ENCODE assay signal across 8 cellular contexts in the genomic region with DNA sequence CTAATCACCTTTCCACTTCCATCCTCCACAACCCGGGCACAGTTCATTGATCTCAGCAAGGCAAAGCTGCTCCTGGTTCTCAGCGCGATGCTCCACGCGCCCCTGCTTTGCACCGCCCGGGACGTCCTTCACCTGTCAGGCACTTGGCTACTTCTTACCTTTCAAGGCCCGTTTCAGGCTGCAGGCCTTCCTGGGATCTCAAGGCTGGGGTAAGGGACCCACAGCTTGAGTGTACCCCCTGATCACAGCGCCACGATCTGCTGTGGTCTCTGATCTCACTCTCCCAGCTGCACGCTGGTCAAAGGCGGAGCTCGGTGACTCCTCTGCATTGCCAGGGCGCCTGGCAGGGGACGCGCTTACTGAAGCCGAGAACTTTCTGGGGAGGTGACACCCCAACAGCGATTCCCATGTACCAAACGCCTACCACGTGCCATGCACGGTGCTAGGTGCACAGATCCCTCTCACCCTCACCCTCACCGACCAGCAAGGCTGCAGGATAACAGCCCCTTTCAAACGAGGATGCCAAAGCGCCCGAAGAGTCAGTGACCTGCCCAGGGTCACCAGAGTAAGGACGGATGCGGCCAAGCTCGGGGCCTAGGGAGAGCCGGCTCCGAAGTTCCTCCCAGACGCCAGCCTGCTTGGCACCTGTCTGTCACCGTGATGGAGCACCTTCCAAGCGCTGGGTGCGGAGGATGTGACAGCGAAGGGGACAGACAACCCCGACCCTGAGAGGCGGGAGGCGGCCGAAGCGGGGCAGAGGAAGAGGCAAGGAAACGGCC. TPM values are rescaled to one million over a fixed set of nuclear protein-coding genes. Genes with fewer than 3 reads are reported as not detected.
DNase-seq lines count a peak whose midpoint lies in the region; ATAC-seq and TF ChIP-seq lines count a peak whose summit lies in the region.

No MANE protein-coding gene starts in this region.

- H3K4me1 Mint-ChIP-seq in activated naive CD4-positive, alpha-beta T cell treated with anti-CD3 and anti-CD28 coated beads for 36 hours (ENCODE audit: low read depth), result peaks cover 39% of the 10 kb centered on the region

- DNase-seq in AG08396 (ENCODE audit: low spot score) (peak; percentile 63), OCI-M1 (lab: John Stamatoyannopoulos, UW) (peak; percentile 63), head of caudate nucleus (peak; percentile 18 to 83 (median 64)), omental fat pad (ENCODE audit: low spot score) (no peak)
- DNase-seq in activated naive CD4-positive, alpha-beta T cell treated with anti-CD3 and anti-CD28 coated beads for 36 hours, result peak; percentile 65

- WGBS in thymus, result 14% methylated on average over 42 of the region's 42 CpGs

- H3K27ac ChIP-seq in thymus (ENCODE audit: low read depth), result peak overlapping the region; percentile 97

- CTCF ChIA-PET in activated naive CD4-positive, alpha-beta T cell treated with anti-CD3 and anti-CD28 coated beads for 36 hours (lab: Charles Lee), result interaction anchor here (0.6 kb wide), 1 partner anchor 183 kb away, joined by 3 read pairs; no protein-coding TSS in a partner anchor

- ATAC-seq in GM18868 (IDR thresholded peaks at IDR 0.05; ENCODE audit: unreplicated experiment), result peak; percentile 27
- peak; percentile 21 for ATAC-seq in HG03103 (IDR thresholded peaks at IDR 0.05; ENCODE audit: low read depth, unreplicated experiment)
- peak; percentile 19 for ATAC-seq in omental fat pad (ENCODE audit: low FRiP score)

- no peak overlapping the region for H3K4me3 Mint-ChIP-seq in activated naive CD4-positive, alpha-beta T cell treated with anti-CD3 and anti-CD28 coated beads for 36 hours

- H3K9me3 ChIP-seq in thymus (ENCODE audit: control insufficient read depth), result no peaks in the 10 kb centered on the region

- H3K27ac Mint-ChIP-seq in activated naive CD4-positive, alpha-beta T cell treated with anti-CD3 and anti-CD28 coated beads for 36 hours, result peak overlapping the region; percentile 88

- no peaks in the 10 kb centered on the region for H3K27me3 ChIP-seq in thymus (ENCODE audit: control insufficient read depth, insufficient read depth)

- TF ChIP-seq CTCF in omental fat pad (IDR thresholded peaks at IDR 0.05), result no peak

- intact Hi-C loops in activated naive CD4-positive, alpha-beta T cell treated with anti-CD3 and anti-CD28 coated beads for 36 hours (cut with micrococcal nuclease), result loop anchor here (1.0 to 5.0 kb wide), 12 partner anchors 51 to 740 kb away; partner anchors contain the start of genes ADAM17, ASAP2, ID2 and MBOAT2
- intact Hi-C loops in head of caudate nucleus (cut with DNase I), result loop anchor here (5.0 to 10.0 kb wide), 2 partner anchors 52 to 215 kb away; partner anchors contain the start of genes ASAP2 and IAH1

- H3K4me1 ChIP-seq in thymus (ENCODE audit: control insufficient read depth, insufficient read depth, low read length), result peaks cover 5% of the 10 kb centered on the region

- no peaks in the 10 kb centered on the region for H3K9me3 Mint-ChIP-seq in activated naive CD4-positive, alpha-beta T cell treated with anti-CD3 and anti-CD28 coated beads for 36 hours

- H3K36me3 ChIP-seq in thymus (ENCODE audit: control insufficient read depth, insufficient read depth), result no peaks in the 10 kb centered on the region

- no peaks in the 10 kb centered on the region for H3K27me3 Mint-ChIP-seq in activated naive CD4-positive, alpha-beta T cell treated with anti-CD3 and anti-CD28 coated beads for 36 hours (ENCODE audit: low read depth)

- H3K4me3 ChIP-seq in thymus (ENCODE audit: low read length), result peak overlapping the region; percentile 99

- H3K36me3 Mint-ChIP-seq in activated naive CD4-positive, alpha-beta T cell treated with anti-CD3 and anti-CD28 coated beads for 36 hours (ENCODE audit: low read depth), result peaks cover 24% of the 10 kb centered on the region

RNA-seq across cellular contexts. Expression of gene ITGB1BP1, which starts 0.8 kb away (rescaled TPM):
- total RNA-seq in activated naive CD4-positive, alpha-beta T cell treated with anti-CD3 and anti-CD28 coated beads for 36 hours, result 10 to 100 TPM; 97.2 to 97.4 TPM
- total RNA-seq in omental fat pad, result 100 to 1,000 TPM in 3 of 4 donors, 10 to 100 TPM in 1; 92.2 to 183 (median 143) TPM
- polyA plus RNA-seq in thymus, result 116 TPM

RNA-seq across cellular contexts. Expression of gene CPSF3, which starts 0.9 kb away (rescaled TPM):
- total RNA-seq in activated naive CD4-positive, alpha-beta T cell treated with anti-CD3 and anti-CD28 coated beads for 36 hours, result 10 to 100 TPM; 64.5 to 65.7 TPM
- total RNA-seq in omental fat pad, result 10 to 100 TPM; 17.9 to 24.4 (median 20.7) TPM
- 39.3 TPM for polyA plus RNA-seq in thymus

RNA-seq across cellular contexts. Expression of gene IAH1, which starts 51.8 kb away (rescaled TPM):
- 10 to 100 TPM; 65.4 to 70.2 TPM for total RNA-seq in activated naive CD4-positive, alpha-beta T cell treated with anti-CD3 and anti-CD28 coated beads for 36 hours
- 10 to 100 TPM; 41.4 to 71.8 (median 47.3) TPM for total RNA-seq in omental fat pad
- polyA plus RNA-seq in thymus, result 80.2 TPM
